17 cellular contexts compared by ENCODE assay signal in the genomic region with DNA sequence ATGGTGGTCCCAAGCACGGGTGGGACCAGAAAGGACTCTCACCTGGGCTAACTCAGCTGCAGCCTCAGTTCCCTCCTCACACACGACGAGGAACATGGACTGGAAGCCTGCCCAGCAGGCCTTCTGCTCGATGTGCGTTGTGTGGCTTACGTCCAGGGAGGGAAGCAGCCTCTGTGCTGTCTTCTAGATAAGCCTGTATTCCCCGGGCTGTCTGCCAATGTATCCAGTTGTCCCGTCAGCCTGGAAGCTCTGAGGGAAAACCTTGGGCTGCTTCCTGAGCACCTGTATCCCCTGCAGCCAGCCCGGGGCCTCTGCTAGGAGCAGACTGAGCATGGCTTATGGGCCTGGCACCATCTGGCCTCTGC. TPM values are rescaled to one million over a fixed set of nuclear protein-coding genes. Genes with fewer than 3 reads are reported as not detected.
A peak's percentile ranks its signal among the peaks of the same experiment; 100 is the strongest.
DNase-seq lines count a peak whose midpoint lies in the region; ATAC-seq, FAIRE-seq and TF ChIP-seq lines count a peak whose summit lies in the region.
"Had no signal": no experiment of that assay in that cellular context is flagged by ENCODE, and none has a peak within 500 bp of the region (broad histone marks: within the 10 kb centered on the region; RNA-seq: fewer than 3 reads in every experiment).

No MANE protein-coding gene starts in this region.

- H3K79me2 ChIP-seq in HepG2 (ENCODE audit: insufficient read depth, low read length), result peaks cover 26% of the 10 kb centered on the region

- intact Hi-C loops in HepG2 (cut with micrococcal nuclease; ENCODE audit: unreplicated experiment), result no loop called here

- in situ Hi-C loops in HepG2 (cut with HindIII; ENCODE audit: extremely low pct_ligation_motif_present, low pct_unique_long_range_greater_than_20kb), result no loop called here

- peaks cover 35% of the 10 kb centered on the region for H3K4me1 ChIP-seq in HepG2 (ENCODE audit: insufficient read depth, low read length)
- H3K4me1 ChIP-seq: uterus had no signal

- CTCF ChIA-PET in HepG2 (lab: Yijun Ruan, JAX; ENCODE audit: low intra/inter-chr PET ratio, low total read pairs), result no interaction called here

- no peak overlapping the region for H3K4me3 ChIP-seq in HepG2 (replicated peaks in 1 of 3; ENCODE audit: insufficient read depth in 1 of 3, low read depth in 2 of 3, low read length in 3 of 3)
- H3K4me3 ChIP-seq: uterus had no signal

- no peak for TF ChIP-seq CTCF in HepG2 (CRISPR knock-in tag; IDR thresholded peaks at IDR 0.05)

- no peak overlapping the region for H2AFZ ChIP-seq in HepG2 (ENCODE audit: low read length)

- H3K27ac ChIP-seq in cingulate gyrus (ENCODE audit: low read depth, low read length), result peak overlapping the region; percentile 19
- no peak overlapping the region for H3K27ac ChIP-seq in HepG2 (ENCODE audit: extremely low read length, insufficient read depth, low read length)
- H3K27ac ChIP-seq: uterus had no signal

- POLR2A ChIA-PET in HepG2 (lab: Yijun Ruan, JAX), result interaction anchor here (1.6 kb wide), 1 partner anchor 9 kb away, joined by 5 read pairs; no protein-coding TSS in a partner anchor

- no peaks in the 10 kb centered on the region for H3K27me3 ChIP-seq in HepG2 (ENCODE audit: control insufficient read depth in 1 of 2, insufficient read depth in 2 of 2, low read length in 2 of 2)
- H3K27me3 ChIP-seq: uterus had no signal

- no peaks in the 10 kb centered on the region for H3K9me3 ChIP-seq in HepG2 (ENCODE audit: low read length)
- H3K9me3 ChIP-seq: uterus had no signal

- H4K20me1 ChIP-seq in HepG2 (ENCODE audit: insufficient read depth, low read length), result peaks cover 26% of the 10 kb centered on the region

- BruUV-seq in HepG2 (replicated peaks; lab: Mats Ljungman, UMichigan), result no TSS peak

- peaks cover 15 to 64% of the 10 kb centered on the region in 2 experiments for H3K36me3 ChIP-seq in HepG2 (replicated peaks in 1 of 2; ENCODE audit: control insufficient read depth in 1 of 2, insufficient read depth in 2 of 2, low read length in 2 of 2)
- H3K36me3 ChIP-seq: uterus had no signal

- TF ChIP-seq RAD21 in HepG2 (CRISPR knock-in tag; IDR thresholded peaks at IDR 0.05), result no peak

- DNase-seq in DMS 273 treated with DMSO at 0.1 percent for 48 hours (lab: John Stamatoyannopoulos, UW) (peak; percentile 90), NCI-H524 (lab: John Stamatoyannopoulos, UW) (peak; percentile 64 to 83), HepG2 (ENCODE audit: low spot score) (no peak), T-helper 2 cell (no peak), HuH-7.5 (ENCODE audit: low spot score) (no peak)
- DNase-seq: activated CD4-positive, alpha-beta T cell treated with anti-CD3 and anti-CD28 coated beads for 36 hours; activated T-cell treated with anti-CD3 and anti-CD28 coated beads for 4 hours; AML-193; effector CD4-positive, alpha-beta T cell; NCI-H1417 treated with DMSO at 0.1 percent for 48 hours; stimulated activated CD4-positive, alpha-beta T cell treated with anti-CD3 and anti-CD28 coated beads, Interleukin-4, amount 100 ng/mL, for 24 hours; uterus had no signal

- no peak for FAIRE-seq in HepG2 (lab: Jason Lieb, UNC)

- no peak overlapping the region for H3K4me2 ChIP-seq in HepG2 (ENCODE audit: low read depth, low read length)

- TF ChIP-seq POLR2A in HepG2 (IDR thresholded peaks at IDR 0.05; ENCODE audit: insufficient read depth in 1 of 2, low read depth in 2 of 2, low read length in 2 of 2), result peak in 1 of 2 experiments; percentile 24; a peak in 2 of 4 replicates

- H3K9ac ChIP-seq in HepG2 (ENCODE audit: insufficient read depth, low read depth, low read length), result no peak overlapping the region

- TF ChIP-seq EP300 in HepG2 (IDR thresholded peaks at IDR 0.05; ENCODE audit: low read depth in 2 of 2, low read length in 2 of 2) (no peak), HepG2 (CRISPR knock-in tag; IDR thresholded peaks at IDR 0.05; ENCODE audit: borderline replicate concordance) (no peak)

- ATAC-seq in HepG2 (no peak), HG03025 (IDR thresholded peaks at IDR 0.05; ENCODE audit: low FRiP score, unreplicated experiment) (no peak), HG03196 (IDR thresholded peaks at IDR 0.05; ENCODE audit: unreplicated experiment) (no peak)
- ATAC-seq: activated CD4-positive, alpha-beta T cell treated with anti-CD3 and anti-CD28 coated beads for 36 hours; stimulated activated effector memory CD8-positive, alpha-beta T cell treated with anti-CD3 and anti-CD28 coated beads, Interleukin-12 subunit alpha, Interleukin-12 subunit beta, amount 100 ng/mL, for 72 hours had no signal

- WGBS in HepG2 (ENCODE audit: low lambda C conversion rate), result 95% methylated on average over 4 of the region's 9 CpGs

TF ChIP-seq in HepG2, 621 proteins besides CTCF, POLR2A, EP300 and RAD21 (continues in another document):
- TF ChIP-seq, protein P1, sequence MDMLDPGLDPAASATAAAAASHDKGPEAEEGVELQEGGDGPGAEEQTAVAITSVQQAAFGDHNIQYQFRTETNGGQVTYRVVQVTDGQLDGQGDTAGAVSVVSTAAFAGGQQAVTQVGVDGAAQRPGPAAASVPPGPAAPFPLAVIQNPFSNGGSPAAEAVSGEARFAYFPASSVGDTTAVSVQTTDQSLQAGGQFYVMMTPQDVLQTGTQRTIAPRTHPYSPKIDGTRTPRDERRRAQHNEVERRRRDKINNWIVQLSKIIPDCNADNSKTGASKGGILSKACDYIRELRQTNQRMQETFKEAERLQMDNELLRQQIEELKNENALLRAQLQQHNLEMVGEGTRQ (IDR thresholded peaks at IDR 0.05; ENCODE audit: low read depth, low read length), result no peak
- TF ChIP-seq, protein P1 (CRISPR knock-in tag; IDR thresholded peaks at IDR 0.05; ENCODE audit: borderline replicate concordance), result no peak
- TF ChIP-seq TCF12 (IDR thresholded peaks at IDR 0.05) (no peak), TCF12 (CRISPR knock-in tag; IDR thresholded peaks at IDR 0.05) (no peak), ZBTB1 (CRISPR knock-in tag; IDR thresholded peaks at IDR 0.05; ENCODE audit: borderline replicate concordance) (no peak)

RNA-seq across cellular contexts. Expression of a gene that starts 10.5 kb away (rescaled TPM):
- 31.2 and 80.5 TPM in 2 replicates for total RNA-seq in HepG2 (2016; rRNA removed; fragmentation: Illumina TruSeq; extraction: Trizol)
- 3.3 and 3.9 TPM in 2 replicates for total RNA-seq in HepG2 (2016; cell fraction: cytosol; rRNA removed; fragmentation: Illumina TruSeq; extraction: Trizol; ENCODE audit: low read depth)
- 27.3 and 85.1 TPM in 2 replicates for total RNA-seq in HepG2 (2016; cell fraction: insoluble cytoplasmic fraction; rRNA removed; fragmentation: Illumina TruSeq; extraction: Trizol)
- 12.6 and 13.1 TPM in 2 replicates for total RNA-seq in HepG2 (2016; cell fraction: membrane; rRNA removed; fragmentation: Illumina TruSeq; extraction: Trizol)
- total RNA-seq in HepG2 (2016; cell fraction: nucleus; rRNA removed; fragmentation: Illumina TruSeq; extraction: Trizol), result 73.8 and 95.4 TPM in 2 replicates
- 33.3 and 80.9 TPM in 2 replicates for polyA plus RNA-seq in HepG2 (2011; rRNA removed)
- polyA plus RNA-seq in HepG2 (2011; cell fraction: cytosol; rRNA removed), result 36.4 and 38.7 TPM in 2 replicates
- 62.0 and 98.2 TPM in 2 replicates for polyA plus RNA-seq in HepG2 (2011; cell fraction: nucleus; rRNA removed)
- polyA plus RNA-seq in HepG2 (2012), result 77.5 and 98.1 TPM in 2 replicates
- polyA plus RNA-seq in HepG2 (2016; cell fraction: cytosol; fragmentation: Illumina TruSeq; extraction: Trizol; ENCODE audit: low read depth), result 3.3 and 3.7 TPM in 2 replicates
- polyA plus RNA-seq in HepG2 (2016; cell fraction: insoluble cytoplasmic fraction; fragmentation: Illumina TruSeq; extraction: Trizol; ENCODE audit: low read depth), result 24.9 and 30.2 TPM in 2 replicates
- 6.3 and 7.0 TPM in 2 replicates for polyA plus RNA-seq in HepG2 (2016; cell fraction: membrane; fragmentation: Illumina TruSeq; extraction: Trizol; ENCODE audit: low read depth)
- polyA plus RNA-seq in HepG2 (2016; cell fraction: nucleus; fragmentation: Illumina TruSeq; extraction: Trizol; ENCODE audit: insufficient read depth, low read depth), result 132 and 143 TPM in 2 replicates
- polyA minus RNA-seq in HepG2 (2011; rRNA and poly(A)+ RNA removed; ENCODE audit: low replicate concordance), result 63.1 and 66.1 TPM in 2 replicates
- polyA minus RNA-seq in HepG2 (2011; cell fraction: cytosol; rRNA and poly(A)+ RNA removed), result 26.8 and 38.6 TPM in 2 replicates
- polyA minus RNA-seq in HepG2 (2011; cell fraction: nucleus; rRNA and poly(A)+ RNA removed), result 15.3 and 25.5 TPM in 2 replicates
- total RNA-seq: activated CD4-positive, alpha-beta T cell treated with anti-CD3 and anti-CD28 coated beads for 36 hours had no signal

RNA-seq across cellular contexts. Expression of a gene that starts 51.2 kb away (rescaled TPM):
- total RNA-seq in HepG2 (2016; rRNA removed; fragmentation: Illumina TruSeq; extraction: Trizol), result not detected in 2 replicates
- total RNA-seq in HepG2 (2016; cell fraction: cytosol; rRNA removed; fragmentation: Illumina TruSeq; extraction: Trizol; ENCODE audit: low read depth), result not detected in 2 replicates
- total RNA-seq in HepG2 (2016; cell fraction: insoluble cytoplasmic fraction; rRNA removed; fragmentation: Illumina TruSeq; extraction: Trizol), result not detected in 2 replicates
- not detected in 2 replicates for total RNA-seq in HepG2 (2016; cell fraction: membrane; rRNA removed; fragmentation: Illumina TruSeq; extraction: Trizol)
- not detected in 2 replicates for total RNA-seq in HepG2 (2016; cell fraction: nucleus; rRNA removed; fragmentation: Illumina TruSeq; extraction: Trizol)
- polyA plus RNA-seq in HepG2 (2011; rRNA removed), result 0.01 TPM in 1 of 2 replicates, not detected in the other
- polyA plus RNA-seq in HepG2 (2011; cell fraction: cytosol; rRNA removed), result 0.03 TPM in 1 of 2 replicates, not detected in the other
- not detected in 2 replicates for polyA plus RNA-seq in HepG2 (2011; cell fraction: nucleus; rRNA removed)
- not detected in 2 replicates for polyA plus RNA-seq in HepG2 (2012)
- polyA plus RNA-seq in HepG2 (2016; cell fraction: cytosol; fragmentation: Illumina TruSeq; extraction: Trizol; ENCODE audit: low read depth), result not detected in 2 replicates
- polyA plus RNA-seq in HepG2 (2016; cell fraction: insoluble cytoplasmic fraction; fragmentation: Illumina TruSeq; extraction: Trizol; ENCODE audit: low read depth), result not detected in 2 replicates
- polyA plus RNA-seq in HepG2 (2016; cell fraction: membrane; fragmentation: Illumina TruSeq; extraction: Trizol; ENCODE audit: low read depth), result not detected in 2 replicates
- polyA plus RNA-seq in HepG2 (2016; cell fraction: nucleus; fragmentation: Illumina TruSeq; extraction: Trizol; ENCODE audit: insufficient read depth, low read depth), result not detected in 2 replicates
- polyA minus RNA-seq in HepG2 (2011; rRNA and poly(A)+ RNA removed; ENCODE audit: low replicate concordance), result not detected in 2 replicates
- not detected in 2 replicates for polyA minus RNA-seq in HepG2 (2011; cell fraction: cytosol; rRNA and poly(A)+ RNA removed)
- not detected in 2 replicates for polyA minus RNA-seq in HepG2 (2011; cell fraction: nucleus; rRNA and poly(A)+ RNA removed)
- total RNA-seq: activated CD4-positive, alpha-beta T cell treated with anti-CD3 and anti-CD28 coated beads for 36 hours; uterus had no signal
- polyA plus RNA-seq: keratinocyte had no signal

Comparison
In these comparisons a context has a peak if more than half of its experiments do, and no peak if none do; other contexts are left out.
1. DNase-seq: peak in DMS 273 treated with DMSO at 0.1 percent for 48 hours (single experiment) and NCI-H524 (2 of 2); none in HepG2 (single experiment), T-helper 2 cell (0 of 5) and HuH-7.5 (single experiment).